In the genomic region with DNA sequence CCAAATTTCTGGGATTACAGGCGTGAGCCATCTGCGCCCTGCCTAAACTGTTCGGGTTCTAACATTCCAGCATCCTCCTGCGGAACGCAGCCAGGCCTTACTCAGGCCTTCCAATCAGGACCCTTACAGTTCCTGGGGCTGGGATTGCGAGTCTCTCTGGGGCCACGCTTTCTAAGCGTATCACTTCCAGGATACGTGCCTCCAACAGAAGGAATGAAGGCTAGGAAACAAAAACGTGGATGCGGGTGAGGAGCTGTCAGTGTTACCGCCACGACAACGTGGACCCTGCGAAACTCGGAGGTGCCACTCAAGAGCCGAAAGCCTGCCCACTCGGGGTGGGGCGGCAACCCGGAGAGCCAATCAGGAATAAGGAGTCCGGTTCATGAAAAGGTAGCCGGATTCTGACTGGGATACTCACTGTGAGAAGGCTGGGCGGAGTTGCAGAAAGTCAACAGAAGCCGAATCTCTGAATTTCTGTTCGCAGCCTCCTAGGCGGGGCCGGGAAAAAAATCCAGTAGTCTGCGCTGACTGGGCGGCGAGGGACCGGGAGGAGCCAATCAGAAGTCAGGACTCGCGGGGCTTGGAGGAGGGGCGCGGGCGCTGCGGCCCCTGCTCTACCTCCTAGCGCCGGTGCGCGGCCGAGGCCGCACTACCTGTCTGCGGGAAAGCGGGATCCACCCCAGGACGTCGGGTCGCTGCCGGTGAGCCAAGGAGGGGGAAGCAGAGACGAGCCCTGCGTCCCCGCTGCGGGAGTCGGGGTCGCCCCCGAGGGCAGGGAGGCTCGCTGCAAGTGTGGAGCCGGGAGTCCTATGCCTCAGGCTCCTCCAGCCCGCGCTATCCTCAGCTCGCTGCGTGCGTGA, we compare ENCODE assay signal across 1 cellular context.
A peak's percentile ranks its signal among the peaks of the same experiment; 100 is the strongest.
TF ChIP-seq lines count a peak whose summit lies in the region.

HYKK (plus strand) TSS at position 607 of the 860 bp plus-strand sequence. CDS start 5,512 bp downstream, outside the sequence.

TF ChIP-seq in A549, 52 proteins besides CTCF, POLR2A, EP300 and RAD21 (continued from another document):
- TF ChIP-seq ELK1 (IDR thresholded peaks at IDR 0.05; ENCODE audit: low read depth, low read length) (no peak), PBX3 (IDR thresholded peaks at IDR 0.05) (peak; percentile 90), NR3C1 (IDR thresholded peaks at IDR 0.05) (no peak), EHF (CRISPR knock-in tag; IDR thresholded peaks at IDR 0.05) (no peak), CBX8 (IDR thresholded peaks at IDR 0.05) (no peak), CHD4 (IDR thresholded peaks at IDR 0.05; ENCODE audit: borderline replicate concordance) (no peak; the same call in 1 of the 2 replicates), FOSB (CRISPR knock-in tag; IDR thresholded peaks at IDR 0.05) (no peak), KDM5A (IDR thresholded peaks at IDR 0.05) (0 out of 2 replicates have a peak, but pooled peaks have one; percentile 45), MAX (IDR thresholded peaks at IDR 0.05) (peak; percentile 77), ZNF302 (CRISPR knock-in tag; IDR thresholded peaks at IDR 0.05) (no peak), ESRRA (IDR thresholded peaks at IDR 0.05; ENCODE audit: borderline replicate concordance, low read length) (no peak), ZSCAN20 (CRISPR knock-in tag; IDR thresholded peaks at IDR 0.05) (no peak)
